23 cellular contexts compared by ENCODE assay signal in the genomic region with DNA sequence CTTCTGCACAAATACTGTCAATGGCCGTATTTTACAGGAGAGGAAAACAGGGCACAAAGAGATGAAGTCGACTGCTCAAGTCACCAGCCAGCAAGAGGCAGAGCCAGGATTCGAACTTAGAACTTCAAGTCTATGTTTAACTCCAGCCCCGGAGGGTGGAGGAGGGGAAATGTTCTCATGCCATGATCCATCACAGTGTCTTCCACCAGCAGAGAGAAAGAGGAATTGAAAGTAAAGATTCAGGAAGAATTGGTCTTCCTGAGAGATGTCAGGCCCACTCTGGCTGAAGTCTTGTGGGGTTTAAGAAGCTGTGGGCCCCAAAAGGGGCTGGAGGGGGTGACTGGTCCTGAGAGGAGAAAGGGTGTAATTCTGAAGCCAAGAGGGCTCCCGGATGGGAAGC.
DNase-seq lines count a peak whose midpoint lies in the region; ATAC-seq and TF ChIP-seq lines count a peak whose summit lies in the region.
"Had no signal": no experiment of that assay in that cellular context is flagged by ENCODE, and none has a peak within 500 bp of the region (broad histone marks: within the 10 kb centered on the region; RNA-seq: fewer than 3 reads in every experiment).

No MANE protein-coding gene starts in this region.

- ATAC-seq in GM19397 (IDR thresholded peaks at IDR 0.05; ENCODE audit: unreplicated experiment) (no peak), HG03039 (IDR thresholded peaks at IDR 0.05; ENCODE audit: unreplicated experiment) (no peak)
- ATAC-seq: T-helper 17 cell had no signal

- H3K4me3 ChIP-seq in BLaER1 treated with 17β-estradiol and CSF1 and Interleukin-3, amounts not matched to agents 10 nM and 100 nM: no peak overlapping the region
- H3K4me3 ChIP-seq in sigmoid colon: no peak overlapping the region
- no peak overlapping the region for H3K4me3 ChIP-seq in CD4-positive, alpha-beta memory T cell (ENCODE audit: low read length in 2 of 2)
- H3K4me3 ChIP-seq: left ventricle myocardium inferior, testis had no signal

- no peaks in the 10 kb centered on the region for H3K36me3 Mint-ChIP-seq in dendritic cell treated with granulocyte-macrophage colony-stimulating factor and Interleukin-4, amounts not matched to agents 40 ng/mL and 50 ng/mL, for 4 days (ENCODE audit: low read depth)
- no peaks in the 10 kb centered on the region for H3K36me3 Mint-ChIP-seq in CD4-positive, alpha-beta memory T cell

- H3K4me3 Mint-ChIP-seq in dendritic cell treated with granulocyte-macrophage colony-stimulating factor and Interleukin-4, amounts not matched to agents 40 ng/mL and 50 ng/mL, for 4 days: peak overlapping the region; percentile 1
- H3K4me3 Mint-ChIP-seq in CD4-positive, alpha-beta memory T cell: no peak overlapping the region
- H3K4me3 Mint-ChIP-seq: activated naive CD8-positive, alpha-beta T cell treated with anti-CD3 and anti-CD28 coated beads, Interleukin-2, amount 10 ng/mL, durations not matched to agents 7 days and 5 days; central memory CD8-positive, alpha-beta T cell; mesothelial cell of epicardium; naive B cell; T-helper 17 cell had no signal

- CTCF ChIA-PET in CD4-positive, alpha-beta memory T cell (lab: Charles Lee; ENCODE audit: partially characterized antibody): no interaction called here

- H3K4me1 Mint-ChIP-seq in dendritic cell treated with granulocyte-macrophage colony-stimulating factor and Interleukin-4, amounts not matched to agents 40 ng/mL and 50 ng/mL, for 4 days (ENCODE audit: low read depth): peaks cover 27% of the 10 kb centered on the region
- no peaks in the 10 kb centered on the region for H3K4me1 Mint-ChIP-seq in CD4-positive, alpha-beta memory T cell
- H3K4me1 Mint-ChIP-seq: central memory CD8-positive, alpha-beta T cell; mesothelial cell of epicardium had no signal

- DNase-seq in MV-4-11 (lab: John Stamatoyannopoulos, UW) (peak; percentile 95), sigmoid colon (no peak)
- no peak for DNase-seq in CD4-positive, alpha-beta memory T cell
- DNase-seq: activated CD4-positive, alpha-beta T cell treated with anti-CD3 and anti-CD28 coated beads for 1 hour; activated gamma-delta T cell; activated naive CD8-positive, alpha-beta T cell treated with anti-CD3 and anti-CD28 coated beads, Interleukin-2, amount 10 ng/mL, durations not matched to agents 7 days and 5 days; activated T-cell treated with anti-CD3 and anti-CD28 coated beads, Interleukin-2, amount 50 U/mL, for 1 hour; BE2C; Caco-2; H7; left ventricle myocardium inferior; naive B cell; NCI-H2171; NCI-H524; stimulated activated naive CD4-positive, alpha-beta T cell; T-helper 17 cell; testis had no signal

- TF ChIP-seq POLR2A in sigmoid colon (IDR thresholded peaks at IDR 0.05): no peak

- no peak for TF ChIP-seq CTCF in sigmoid colon (IDR thresholded peaks at IDR 0.05)

- H3K27ac Mint-ChIP-seq in dendritic cell treated with granulocyte-macrophage colony-stimulating factor and Interleukin-4, amounts not matched to agents 40 ng/mL and 50 ng/mL, for 4 days: peak overlapping the region; percentile 94
- H3K27ac Mint-ChIP-seq in CD4-positive, alpha-beta memory T cell: no peak overlapping the region
- H3K27ac Mint-ChIP-seq: activated naive CD8-positive, alpha-beta T cell treated with anti-CD3 and anti-CD28 coated beads, Interleukin-2, amount 10 ng/mL, durations not matched to agents 7 days and 5 days; mesothelial cell of epicardium; T-helper 17 cell had no signal

- no peak for TF ChIP-seq EP300 in sigmoid colon (IDR thresholded peaks at IDR 0.05)

- no peak overlapping the region for H3K9ac ChIP-seq in BLaER1 treated with 17β-estradiol and CSF1 and Interleukin-3, amounts not matched to agents 10 nM and 100 nM

- H3K9me3 Mint-ChIP-seq in dendritic cell treated with granulocyte-macrophage colony-stimulating factor and Interleukin-4, amounts not matched to agents 40 ng/mL and 50 ng/mL, for 4 days: no peaks in the 10 kb centered on the region
- peaks cover 0 to 2% (median 0%) of the 10 kb centered on the region in 8 donors for H3K9me3 Mint-ChIP-seq in CD4-positive, alpha-beta memory T cell
- H3K9me3 Mint-ChIP-seq: activated naive CD8-positive, alpha-beta T cell treated with anti-CD3 and anti-CD28 coated beads, Interleukin-2, amount 10 ng/mL, durations not matched to agents 7 days and 5 days; central memory CD8-positive, alpha-beta T cell had no signal

- POLR2A ChIA-PET in CD4-positive, alpha-beta memory T cell (lab: Charles Lee; ENCODE audit: partially characterized antibody): no interaction called here

- intact Hi-C loops in dendritic cell treated with granulocyte-macrophage colony-stimulating factor and Interleukin-4, amounts not matched to agents 40 ng/mL and 50 ng/mL, for 4 days (cut with micrococcal nuclease): no loop called here
- intact Hi-C loops in sigmoid colon (cut with DNase I): no loop called here
- intact Hi-C loops in CD4-positive, alpha-beta memory T cell (cut with micrococcal nuclease): no loop called here

- peaks cover 13 to 24% (median 15%) of the 10 kb centered on the region in 10 experiments for H3K4me1 ChIP-seq in BLaER1 treated with 17β-estradiol and CSF1 and Interleukin-3, amounts not matched to agents 10 nM and 100 nM
- peaks cover 0 to 55% (median 46%) of the 10 kb centered on the region in 4 donors for H3K4me1 ChIP-seq in sigmoid colon
- no peaks in the 10 kb centered on the region for H3K4me1 ChIP-seq in CD4-positive, alpha-beta memory T cell (ENCODE audit: insufficient read depth, low read length)
- H3K4me1 ChIP-seq: BE2C, Caco-2 had no signal

- peaks cover 6% of the 10 kb centered on the region for H3K27me3 Mint-ChIP-seq in dendritic cell treated with granulocyte-macrophage colony-stimulating factor and Interleukin-4, amounts not matched to agents 40 ng/mL and 50 ng/mL, for 4 days
- no peaks in the 10 kb centered on the region for H3K27me3 Mint-ChIP-seq in CD4-positive, alpha-beta memory T cell

- H4K20me1 ChIP-seq in BLaER1 treated with 17β-estradiol and CSF1 and Interleukin-3, amounts not matched to agents 10 nM and 100 nM: no peaks in the 10 kb centered on the region

- peak overlapping the region; percentile 19 to 72 (median 59) for H3K4me2 ChIP-seq in BLaER1 treated with 17β-estradiol and CSF1 and Interleukin-3, amounts not matched to agents 10 nM and 100 nM

- 75 to 80% methylated on average over 5 of the region's 5 CpGs for WGBS in sigmoid colon, 2 donors

- no peaks in the 10 kb centered on the region for H3K27me3 ChIP-seq in BLaER1 treated with 17β-estradiol and CSF1 and Interleukin-3, amounts not matched to agents 10 nM and 100 nM
- no peaks in the 10 kb centered on the region for H3K27me3 ChIP-seq in sigmoid colon
- no peaks in the 10 kb centered on the region for H3K27me3 ChIP-seq in CD4-positive, alpha-beta memory T cell (ENCODE audit: insufficient read depth, low read length)
- H3K27me3 ChIP-seq: BE2C, testis had no signal

- peaks cover 0 to 4% (median 0%) of the 10 kb centered on the region in 11 experiments; a peak in 1 of 22 replicates for H3K9me3 ChIP-seq in BLaER1 treated with 17β-estradiol and CSF1 and Interleukin-3, amounts not matched to agents 10 nM and 100 nM (replicated peaks in 1 of 11)
- no peaks in the 10 kb centered on the region for H3K9me3 ChIP-seq in sigmoid colon
- no peaks in the 10 kb centered on the region for H3K9me3 ChIP-seq in CD4-positive, alpha-beta memory T cell (ENCODE audit: control insufficient read depth in 1 of 2, low read length in 2 of 2)
- H3K9me3 ChIP-seq: BE2C, Caco-2, testis had no signal

- peak overlapping the region in 4 of 11 experiments; percentile 17 to 38 (median 30); a peak in 3 of 22 replicates for H3K27ac ChIP-seq in BLaER1 treated with 17β-estradiol and CSF1 and Interleukin-3, amounts not matched to agents 10 nM and 100 nM
- peak overlapping the region in 3 of 4 donors; percentile 3 to 42 (median 25) for H3K27ac ChIP-seq in sigmoid colon
- no peak overlapping the region for H3K27ac ChIP-seq in CD4-positive, alpha-beta memory T cell (ENCODE audit: low read depth, low read length)
- H3K27ac ChIP-seq: left ventricle myocardium inferior, testis had no signal

- no peaks in the 10 kb centered on the region for H3K36me3 ChIP-seq in BLaER1 treated with 17β-estradiol and CSF1 and Interleukin-3, amounts not matched to agents 10 nM and 100 nM
- peaks cover 0 to 24% (median 10%) of the 10 kb centered on the region in 4 donors for H3K36me3 ChIP-seq in sigmoid colon
- no peaks in the 10 kb centered on the region for H3K36me3 ChIP-seq in CD4-positive, alpha-beta memory T cell (ENCODE audit: insufficient read depth, low read length)
- H3K36me3 ChIP-seq: BE2C, left ventricle myocardium inferior had no signal
